ENCODE assay signal across 16 cellular contexts in genomic region chr16:76650579-76650978, GRCh38.
"Had no signal": no experiment of that assay in that cellular context is flagged by ENCODE, and none has a peak within 500 bp of the region (broad histone marks: within the 10 kb centered on the region; RNA-seq: fewer than 3 reads in every experiment).

No MANE protein-coding gene starts in this region.

- H3K4me1 ChIP-seq: left lung, parathyroid adenoma had no signal

- ATAC-seq: activated CD4-positive, CD25-positive, alpha-beta regulatory T cell treated with anti-CD3 and anti-CD28 coated beads, Interleukin-2, amount 50 U/mL, for 24 hours; esophagus mucosa; left lung; naive thymus-derived CD8-positive, alpha-beta T cell; stimulated activated naive CD8-positive, alpha-beta T cell treated with anti-CD3 and anti-CD28 coated beads, Interleukin-15, amount 100 ng/mL, for 72 hours had no signal

- H3K36me3 ChIP-seq: cardiac muscle cell, left lung, neutrophil had no signal

- H3K4me3 Mint-ChIP-seq: naive thymus-derived CD8-positive, alpha-beta T cell; stimulated activated naive CD8-positive, alpha-beta T cell treated with anti-CD3 and anti-CD28 coated beads, Interleukin-15, amount 100 ng/mL, for 72 hours; type B pancreatic cell had no signal

- DNase-seq: activated CD4-positive, alpha-beta T cell treated with anti-CD3 and anti-CD28 coated beads, Interleukin-2, amount 50 U/mL, for 1 hour; activated naive CD4-positive, alpha-beta T cell treated with anti-CD3 and anti-CD28 coated beads, Interleukin-2, amount 50 U/mL, for 16 hours; islet precursor cell; left lung; naive thymus-derived CD8-positive, alpha-beta T cell; stimulated activated CD4-positive, alpha-beta T cell treated with anti-CD3 and anti-CD28 coated beads, Interleukin-1b, Interleukin-23, amount 100 ng/mL, for 48 hours; stimulated activated naive CD8-positive, alpha-beta T cell treated with anti-CD3 and anti-CD28 coated beads, Interleukin-15, amount 100 ng/mL, for 72 hours; T-helper 9 cell had no signal

- H3K9me3 ChIP-seq: left lung, neutrophil had no signal

- H3K9me3 Mint-ChIP-seq: type B pancreatic cell had no signal

- H3K27me3 ChIP-seq: cardiac muscle cell, hepatocyte, left lung, neutrophil had no signal

- H3K4me3 ChIP-seq: cardiac muscle cell, hepatocyte, left lung had no signal

- H3K27me3 Mint-ChIP-seq: naive thymus-derived CD8-positive, alpha-beta T cell had no signal

- H3K36me3 Mint-ChIP-seq: naive thymus-derived CD8-positive, alpha-beta T cell; type B pancreatic cell had no signal

- H3K27ac Mint-ChIP-seq: activated T-helper 2 cell treated with anti-CD3 and anti-CD28 coated beads, Interferon-gamma antibody, Interleukin-2, Interleukin-4, amounts not matched to agents 10 μg/mL and 5 μg/mL and 100 μg/mL, durations not matched to agents 14 hours and 24 hours and 36 hours; naive thymus-derived CD8-positive, alpha-beta T cell; stimulated activated naive CD8-positive, alpha-beta T cell treated with anti-CD3 and anti-CD28 coated beads, Interleukin-15, amount 100 ng/mL, for 72 hours; type B pancreatic cell had no signal

- H3K27ac ChIP-seq: cardiac muscle cell, hepatocyte, left lung, neutrophil, parathyroid adenoma had no signal

- H3K4me1 Mint-ChIP-seq: naive thymus-derived CD8-positive, alpha-beta T cell; stimulated activated naive CD8-positive, alpha-beta T cell treated with anti-CD3 and anti-CD28 coated beads, Interleukin-15, amount 100 ng/mL, for 72 hours had no signal
